ENCODE assay signal across 13 cellular contexts in the genomic region with DNA sequence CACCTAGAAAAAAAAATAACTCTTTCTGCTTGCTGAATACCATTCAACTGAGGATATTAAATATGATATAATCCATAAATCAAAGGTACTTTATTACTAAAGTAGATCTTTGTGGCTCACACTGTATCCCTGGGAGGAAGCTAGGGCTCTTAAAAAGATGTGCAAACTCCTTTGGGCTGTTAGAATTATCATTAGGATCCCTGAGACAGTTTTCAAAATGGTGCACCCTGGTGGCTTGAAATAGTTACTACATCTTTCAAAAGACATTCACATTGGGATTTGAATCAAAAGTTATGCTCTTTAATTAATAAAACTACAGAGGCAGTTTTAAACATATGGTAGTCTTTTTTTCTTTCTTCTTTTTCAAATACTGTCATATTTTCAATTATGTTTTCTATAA.
A peak's percentile ranks its signal among the peaks of the same experiment; 100 is the strongest.
DNase-seq lines count a peak whose midpoint lies in the region; ATAC-seq, FAIRE-seq and TF ChIP-seq lines count a peak whose summit lies in the region.
"Had no signal": no experiment of that assay in that cellular context is flagged by ENCODE, and none has a peak within 500 bp of the region (broad histone marks: within the 10 kb centered on the region; RNA-seq: fewer than 3 reads in every experiment).

No MANE protein-coding gene starts in this region.

- no peak overlapping the region for H3K4me3 ChIP-seq in endodermal cell (ENCODE audit: low read length)
- H3K4me3 ChIP-seq in testis = no peak overlapping the region

- no peaks in the 10 kb centered on the region for H3K36me3 Mint-ChIP-seq in activated CD8-positive, alpha-beta T cell treated with anti-CD3 and anti-CD28 coated beads for 36 hours (ENCODE audit: low read depth)
- H3K36me3 Mint-ChIP-seq in activated CD8-positive, alpha-beta T cell treated with anti-CD3 and anti-CD28 coated beads, Interleukin-2, amount 10 ng/mL, durations not matched to agents 7 days and 5 days (ENCODE audit: low read depth) = no peaks in the 10 kb centered on the region
- no peaks in the 10 kb centered on the region for H3K36me3 Mint-ChIP-seq in endodermal cell (ENCODE audit: low read depth)
- H3K36me3 Mint-ChIP-seq: CD4-positive, alpha-beta memory T cell had no signal

- H3K4me3 Mint-ChIP-seq in activated CD8-positive, alpha-beta T cell treated with anti-CD3 and anti-CD28 coated beads for 36 hours = no peak overlapping the region
- no peak overlapping the region for H3K4me3 Mint-ChIP-seq in activated CD8-positive, alpha-beta T cell treated with anti-CD3 and anti-CD28 coated beads, Interleukin-2, amount 10 ng/mL, durations not matched to agents 7 days and 5 days
- no peak overlapping the region for H3K4me3 Mint-ChIP-seq in endodermal cell
- H3K4me3 Mint-ChIP-seq: activated CD4-positive, alpha-beta T cell treated with anti-CD3 and anti-CD28 coated beads, Interleukin-2, amount 10 ng/mL, durations not matched to agents 24 days and 14 days; CD4-positive, alpha-beta memory T cell; stimulated activated naive CD8-positive, alpha-beta T cell treated with anti-CD3 and anti-CD28 coated beads, Interleukin-15, amount 100 ng/mL, for 72 hours had no signal

- H3K4me1 ChIP-seq in endodermal cell (ENCODE audit: control insufficient read depth, insufficient read depth, low read length) (no peaks in the 10 kb centered on the region), testis (no peaks in the 10 kb centered on the region)

- H3K36me3 ChIP-seq in endodermal cell (ENCODE audit: control insufficient read depth, insufficient read depth, low read length) = no peaks in the 10 kb centered on the region
- no peaks in the 10 kb centered on the region for H3K36me3 ChIP-seq in testis (ENCODE audit: low read depth, missing control alignments)

- no peak for TF ChIP-seq POLR2A in testis (IDR thresholded peaks at IDR 0.05)

- no peak overlapping the region for H3K27ac Mint-ChIP-seq in activated CD8-positive, alpha-beta T cell treated with anti-CD3 and anti-CD28 coated beads for 36 hours
- no peak overlapping the region for H3K27ac Mint-ChIP-seq in activated CD8-positive, alpha-beta T cell treated with anti-CD3 and anti-CD28 coated beads, Interleukin-2, amount 10 ng/mL, durations not matched to agents 7 days and 5 days
- H3K27ac Mint-ChIP-seq in endodermal cell = no peak overlapping the region
- H3K27ac Mint-ChIP-seq: activated CD4-positive, alpha-beta T cell treated with anti-CD3 and anti-CD28 coated beads, Interleukin-2, amount 10 ng/mL, durations not matched to agents 24 days and 14 days; CD4-positive, alpha-beta memory T cell; stimulated activated naive CD8-positive, alpha-beta T cell treated with anti-CD3 and anti-CD28 coated beads, Interleukin-15, amount 100 ng/mL, for 72 hours had no signal

- no peak overlapping the region for H3K9ac ChIP-seq in endodermal cell (ENCODE audit: extremely low read depth, low read length, poor library complexity, severe bottlenecking)

- peak; percentile 58 for TF ChIP-seq CTCF in activated CD8-positive, alpha-beta T cell treated with anti-CD3 and anti-CD28 coated beads for 36 hours (IDR thresholded peaks at IDR 0.05)
- peak; percentile 73 for TF ChIP-seq CTCF in endodermal cell (conservative IDR thresholded peaks at IDR 0.05)
- peak in 2 of 3 experiments; percentile 13 to 59 for TF ChIP-seq CTCF in testis (IDR thresholded peaks at IDR 0.05)

- FAIRE-seq in frontal cortex (lab: Jason Lieb, UNC) = no peak

- H3K4me1 Mint-ChIP-seq in activated CD8-positive, alpha-beta T cell treated with anti-CD3 and anti-CD28 coated beads for 36 hours (ENCODE audit: low read depth) = no peaks in the 10 kb centered on the region
- H3K4me1 Mint-ChIP-seq in activated CD8-positive, alpha-beta T cell treated with anti-CD3 and anti-CD28 coated beads, Interleukin-2, amount 10 ng/mL, durations not matched to agents 7 days and 5 days (ENCODE audit: low read depth) = no peaks in the 10 kb centered on the region
- H3K4me1 Mint-ChIP-seq in endodermal cell = no peaks in the 10 kb centered on the region
- H3K4me1 Mint-ChIP-seq: stimulated activated naive CD8-positive, alpha-beta T cell treated with anti-CD3 and anti-CD28 coated beads, Interleukin-15, amount 100 ng/mL, for 72 hours had no signal

- no peaks in the 10 kb centered on the region for H3K27me3 ChIP-seq in endodermal cell (ENCODE audit: control insufficient read depth, insufficient read depth, low read length, poor library complexity, severe bottlenecking)
- no peaks in the 10 kb centered on the region for H3K27me3 ChIP-seq in testis

- H3K27ac ChIP-seq in endodermal cell (ENCODE audit: low read depth, low read length) (no peak overlapping the region), testis (no peak overlapping the region)

- H3K9me3 ChIP-seq in endodermal cell (ENCODE audit: control insufficient read depth, low read length) (peaks cover 23% of the 10 kb centered on the region), testis (no peaks in the 10 kb centered on the region)

- intact Hi-C loops in activated CD8-positive, alpha-beta T cell treated with anti-CD3 and anti-CD28 coated beads for 36 hours (cut with micrococcal nuclease) = no loop called here
- intact Hi-C loops in testis (cut with DNase I; ENCODE audit: low total_unique reads) = no loop called here

- CTCF ChIA-PET in activated CD8-positive, alpha-beta T cell treated with anti-CD3 and anti-CD28 coated beads for 36 hours (lab: Charles Lee) = no interaction called here
- CTCF ChIA-PET in activated CD8-positive, alpha-beta T cell treated with anti-CD3 and anti-CD28 coated beads, Interleukin-2, amount 10 ng/mL, durations not matched to agents 7 days and 5 days (lab: Charles Lee) = interaction anchor here (1.3 to 1.4 kb wide), 2 partner anchors 12 to 14 kb away, joined by 3 read pairs; no protein-coding TSS in a partner anchor

- H3K27me3 Mint-ChIP-seq in activated CD8-positive, alpha-beta T cell treated with anti-CD3 and anti-CD28 coated beads for 36 hours = peaks cover 5% of the 10 kb centered on the region
- H3K27me3 Mint-ChIP-seq in activated CD8-positive, alpha-beta T cell treated with anti-CD3 and anti-CD28 coated beads, Interleukin-2, amount 10 ng/mL, durations not matched to agents 7 days and 5 days (ENCODE audit: low read depth) = no peaks in the 10 kb centered on the region
- peaks cover 4% of the 10 kb centered on the region for H3K27me3 Mint-ChIP-seq in endodermal cell (ENCODE audit: insufficient read depth)
- H3K27me3 Mint-ChIP-seq: activated CD4-positive, alpha-beta T cell treated with anti-CD3 and anti-CD28 coated beads, Interleukin-2, amount 10 ng/mL, durations not matched to agents 24 days and 14 days had no signal

- no peak for ATAC-seq in activated CD8-positive, alpha-beta T cell treated with anti-CD3 and anti-CD28 coated beads for 36 hours
- ATAC-seq in activated CD8-positive, alpha-beta T cell treated with anti-CD3 and anti-CD28 coated beads, Interleukin-2, amount 10 ng/mL, durations not matched to agents 7 days and 5 days = no peak
- ATAC-seq: esophagus mucosa; stimulated activated naive CD8-positive, alpha-beta T cell treated with anti-CD3 and anti-CD28 coated beads, Interleukin-15, amount 100 ng/mL, for 72 hours had no signal

- H3K9me3 Mint-ChIP-seq in activated CD8-positive, alpha-beta T cell treated with anti-CD3 and anti-CD28 coated beads for 36 hours = peaks cover 2% of the 10 kb centered on the region
- H3K9me3 Mint-ChIP-seq in activated CD8-positive, alpha-beta T cell treated with anti-CD3 and anti-CD28 coated beads, Interleukin-2, amount 10 ng/mL, durations not matched to agents 7 days and 5 days (ENCODE audit: insufficient read depth) = peaks cover 5% of the 10 kb centered on the region
- H3K9me3 Mint-ChIP-seq in endodermal cell = peaks cover 20% of the 10 kb centered on the region
- H3K9me3 Mint-ChIP-seq: stimulated activated naive CD8-positive, alpha-beta T cell treated with anti-CD3 and anti-CD28 coated beads, Interleukin-15, amount 100 ng/mL, for 72 hours had no signal

- no peak for DNase-seq in activated CD8-positive, alpha-beta T cell treated with anti-CD3 and anti-CD28 coated beads for 36 hours
- no peak for DNase-seq in activated CD8-positive, alpha-beta T cell treated with anti-CD3 and anti-CD28 coated beads, Interleukin-2, amount 10 ng/mL, durations not matched to agents 7 days and 5 days
- DNase-seq in NCI-H526 treated with DMSO at 0.1 percent for 48 hours (lab: John Stamatoyannopoulos, UW) (peak; percentile 20), endodermal cell (no peak), testis (no peak), foreskin melanocyte (no peak), frontal cortex (ENCODE audit: low spot score in 2 of 2) (no peak)
- no peak for DNase-seq in activated CD8-positive, alpha-beta memory T cell treated with anti-CD3 and anti-CD28 coated beads, Interleukin-2, amount 50 U/mL, for 4 hours
- DNase-seq: activated CD4-positive, alpha-beta T cell treated with anti-CD3 and anti-CD28 coated beads, Interleukin-2, amount 10 ng/mL, durations not matched to agents 24 days and 14 days; CD4-positive, alpha-beta memory T cell; stimulated activated CD4-positive, alpha-beta T cell treated with anti-CD3 and anti-CD28 coated beads, Interleukin-15, amount 100 ng/mL, for 24 hours; stimulated activated naive CD8-positive, alpha-beta T cell treated with anti-CD3 and anti-CD28 coated beads, Interleukin-15, amount 100 ng/mL, for 72 hours had no signal

- POLR2A ChIA-PET in activated CD8-positive, alpha-beta T cell treated with anti-CD3 and anti-CD28 coated beads for 36 hours (lab: Charles Lee) = no interaction called here
- POLR2A ChIA-PET in activated CD8-positive, alpha-beta T cell treated with anti-CD3 and anti-CD28 coated beads, Interleukin-2, amount 10 ng/mL, durations not matched to agents 7 days and 5 days (lab: Charles Lee) = no interaction called here
